ENCODE assay signal across 24 cellular contexts in the genomic region with DNA sequence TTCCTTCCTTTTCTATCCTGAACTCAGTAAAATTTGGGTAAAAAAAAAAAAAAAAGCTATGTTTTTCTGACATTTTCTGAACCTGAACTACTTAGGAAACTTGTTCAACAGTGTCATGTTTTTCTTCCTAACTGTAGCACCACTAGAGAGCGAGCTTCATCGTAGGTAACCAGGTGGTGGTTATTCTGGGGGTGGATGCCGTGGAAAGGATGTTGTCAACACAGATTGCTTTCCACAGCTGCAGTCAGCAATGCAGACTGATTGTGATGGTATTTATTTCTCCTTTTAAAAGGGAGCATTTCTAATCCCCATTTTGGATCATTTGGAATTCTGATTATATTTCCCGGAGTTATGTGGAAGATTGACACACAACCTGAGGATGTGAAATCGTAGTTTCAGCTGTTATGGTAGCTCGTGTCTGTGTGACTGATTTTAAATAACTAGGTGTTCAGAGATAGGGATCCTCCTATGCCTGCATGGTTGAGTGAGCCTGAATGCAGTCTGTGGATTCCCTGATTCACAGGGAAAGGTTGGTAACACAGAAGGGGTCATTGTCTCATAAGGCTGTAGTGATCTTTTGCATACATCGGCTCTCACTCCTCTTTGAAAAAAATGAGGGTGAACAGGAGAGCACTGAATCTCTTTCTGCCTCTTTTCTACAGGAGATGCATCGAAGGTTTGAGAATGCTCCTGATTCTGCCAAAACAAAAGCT.
DNase-seq lines count a peak whose midpoint lies in the region; ATAC-seq and TF ChIP-seq lines count a peak whose summit lies in the region.
"Had no signal": no experiment of that assay in that cellular context is flagged by ENCODE, and none has a peak within 500 bp of the region (broad histone marks: within the 10 kb centered on the region; RNA-seq: fewer than 3 reads in every experiment).

No MANE protein-coding gene starts in this region.

- H3K9me3 Mint-ChIP-seq in CD4-positive, alpha-beta T cell, result no peaks in the 10 kb centered on the region
- H3K9me3 Mint-ChIP-seq: T-helper 1 cell treated with Interleukin-12 subunit alpha and Interleukin-12 subunit beta and Interleukin-4 antibody, amounts not matched to agents 30 μg/mL and 1 μg/mL, for 36 hours had no signal

- peaks cover 46% of the 10 kb centered on the region for H3K4me1 Mint-ChIP-seq in CD4-positive, alpha-beta T cell (ENCODE audit: low read depth)

- no peak overlapping the region for H3K4me3 Mint-ChIP-seq in CD4-positive, alpha-beta T cell
- H3K4me3 Mint-ChIP-seq: T-helper 1 cell treated with Interleukin-12 subunit alpha and Interleukin-12 subunit beta and Interleukin-4 antibody, amounts not matched to agents 30 μg/mL and 1 μg/mL, for 36 hours had no signal

- no peaks in the 10 kb centered on the region for H3K9me3 ChIP-seq in CD4-positive, alpha-beta T cell (ENCODE audit: control insufficient read depth, low read length)
- H3K9me3 ChIP-seq: mucosa of descending colon, neutrophil, stomach had no signal

- in situ Hi-C loops in Caki2 (cut with HindIII; ENCODE audit: low pct_unique_long_range_greater_than_20kb, low sequenced_read_pairs), result loop anchor here (25.0 kb wide), 1 partner anchor 458 kb away; no protein-coding TSS in a partner anchor

- ATAC-seq in CD4-positive, alpha-beta T cell (ENCODE audit: poor library complexity), result peak; percentile 85
- ATAC-seq: mucosa of descending colon, PC-3 had no signal

- intact Hi-C loops in CD4-positive, alpha-beta T cell (cut with DNase I, micrococcal nuclease), result no loop called here

- H3K27ac Mint-ChIP-seq in CD4-positive, alpha-beta T cell, result peak overlapping the region; percentile 50
- H3K27ac Mint-ChIP-seq: T-helper 1 cell treated with Interleukin-12 subunit alpha and Interleukin-12 subunit beta and Interleukin-4 antibody, amounts not matched to agents 30 μg/mL and 1 μg/mL, for 36 hours had no signal

- POLR2A ChIA-PET in CD4-positive, alpha-beta T cell (lab: Charles Lee), result interaction anchor here (0.7 to 0.8 kb wide), 2 partner anchors 83 to 489 kb away, joined by 3 read pairs; a partner anchor contains a TSS

- H3K27me3 ChIP-seq in CD4-positive, alpha-beta T cell (ENCODE audit: control insufficient read depth, insufficient read depth, low read length), result no peaks in the 10 kb centered on the region
- H3K27me3 ChIP-seq: cardiac muscle cell, hepatocyte, neutrophil, stomach had no signal

- no peak for TF ChIP-seq CTCF in CD4-positive, alpha-beta T cell (IDR thresholded peaks at IDR 0.05)

- no peaks in the 10 kb centered on the region for H3K27me3 Mint-ChIP-seq in CD4-positive, alpha-beta T cell

- no peak overlapping the region for H3K27ac ChIP-seq in CD4-positive, alpha-beta T cell (ENCODE audit: low read depth, low read length)
- H3K27ac ChIP-seq: epithelial cell of prostate, GM23248, hepatocyte, neutrophil, stomach had no signal

- H3K36me3 Mint-ChIP-seq in CD4-positive, alpha-beta T cell (ENCODE audit: low read depth), result peaks cover 10% of the 10 kb centered on the region

- CTCF ChIA-PET in CD4-positive, alpha-beta T cell (lab: Charles Lee), result interaction anchor here (0.6 to 2.8 kb wide), 4 partner anchors 11 to 528 kb away, joined by 3 to 12 read pairs (median 6); no protein-coding TSS in a partner anchor

- DNase-seq in CD4-positive, alpha-beta T cell, result no peak
- DNase-seq in Caki2 (ENCODE audit: low read depth), result peak; percentile 38
- peak; percentile 91 for DNase-seq in NCI-H526 treated with DMSO at 0.1 percent for 48 hours (lab: John Stamatoyannopoulos, UW)
- peak; percentile 36 for DNase-seq in left kidney (ENCODE audit: low read depth, low spot score)
- DNase-seq in stimulated activated CD4-positive, alpha-beta T cell treated with anti-CD3 and anti-CD28 coated beads, Interleukin-12 subunit alpha, Interleukin-12 subunit beta, amount 100 ng/mL, for 4 hours, result no peak
- no peak for DNase-seq in AG08396 (ENCODE audit: low spot score)
- DNase-seq in activated CD8-positive, alpha-beta memory T cell treated with anti-CD3 and anti-CD28 coated beads, Interleukin-2, amount 50 U/mL, for 4 hours, result no peak
- DNase-seq: activated CD4-positive, alpha-beta T cell treated with anti-CD3 and anti-CD28 coated beads, Interleukin-2, amount 50 U/mL, for 48 hours; activated naive CD4-positive, alpha-beta T cell; amniotic stem cell; Calu3; mucosa of descending colon; NCI-H1694 treated with DMSO at 0.1 percent for 48 hours; NCI-H774; PC-3; SHP77 treated with DMSO at 0.1 percent for 48 hours; stomach; trophoblast cell had no signal

Comparison
In these comparisons a context has a peak if more than half of its experiments do, and no peak if none do; other contexts are left out.
1. DNase-seq: peak in Caki2 (single experiment), NCI-H526 treated with DMSO at 0.1 percent for 48 hours (single experiment) and left kidney (single experiment); none in CD4-positive, alpha-beta T cell (0 of 10), stimulated activated CD4-positive, alpha-beta T cell treated with anti-CD3 and anti-CD28 coated beads, Interleukin-12 subunit alpha, Interleukin-12 subunit beta, amount 100 ng/mL, for 4 hours (single experiment), AG08396 (single experiment) and activated CD8-positive, alpha-beta memory T cell treated with anti-CD3 and anti-CD28 coated beads, Interleukin-2, amount 50 U/mL, for 4 hours (single experiment).